Comparison of ENCODE assay signal across 2 cellular contexts in the genomic region with DNA sequence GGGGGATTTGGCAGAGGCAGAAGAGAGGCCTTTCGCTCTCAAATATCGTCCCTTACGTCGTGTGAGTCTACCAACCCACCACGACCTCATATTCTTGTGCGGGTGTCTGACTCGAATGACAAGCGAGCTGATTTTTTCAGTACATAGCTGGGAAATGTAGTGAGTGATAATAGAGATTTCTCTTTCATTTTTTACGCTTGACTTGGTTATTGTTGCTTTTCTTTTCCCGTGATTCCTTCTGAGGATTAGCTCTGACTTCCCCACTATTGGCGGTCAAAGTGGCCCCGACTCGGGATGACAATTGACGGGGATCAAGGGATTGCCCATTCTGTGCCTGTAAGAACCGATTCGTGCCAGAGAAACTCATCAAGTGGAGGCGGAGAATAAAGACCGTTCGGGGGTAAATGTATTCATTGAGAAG.
TF ChIP-seq lines count a peak whose summit lies in the region.

No MANE protein-coding gene starts in this region.

TF ChIP-seq in IMR-90, 13 proteins besides CTCF, POLR2A, EP300 and RAD21 (continued from another document):
- TF ChIP-seq NFE2L2 (IDR thresholded peaks at IDR 0.05; ENCODE audit: low read depth, low read length) (no peak), RFX5 (IDR thresholded peaks at IDR 0.05; ENCODE audit: low read depth, low read length) (no peak), CEBPB (IDR thresholded peaks at IDR 0.05; ENCODE audit: low read depth, low read length) (no peak), RCOR1 (IDR thresholded peaks at IDR 0.05; ENCODE audit: insufficient replicate concordance, low read length) (no peak), MAFK (IDR thresholded peaks at IDR 0.05; ENCODE audit: low read depth, low read length) (no peak), BHLHE40 (IDR thresholded peaks at IDR 0.05; ENCODE audit: low read depth, low read length) (no peak), MAZ (IDR thresholded peaks at IDR 0.05; ENCODE audit: borderline replicate concordance, low read depth, low read length) (no peak), FOS (IDR thresholded peaks at IDR 0.05; ENCODE audit: low read depth, low read length) (no peak), MXI1 (IDR thresholded peaks at IDR 0.05; ENCODE audit: borderline replicate concordance, low read depth, low read length) (no peak), SMC3 (IDR thresholded peaks at IDR 0.05; ENCODE audit: low read depth, low read length) (no peak)
- TF ChIP-seq, protein P1, sequence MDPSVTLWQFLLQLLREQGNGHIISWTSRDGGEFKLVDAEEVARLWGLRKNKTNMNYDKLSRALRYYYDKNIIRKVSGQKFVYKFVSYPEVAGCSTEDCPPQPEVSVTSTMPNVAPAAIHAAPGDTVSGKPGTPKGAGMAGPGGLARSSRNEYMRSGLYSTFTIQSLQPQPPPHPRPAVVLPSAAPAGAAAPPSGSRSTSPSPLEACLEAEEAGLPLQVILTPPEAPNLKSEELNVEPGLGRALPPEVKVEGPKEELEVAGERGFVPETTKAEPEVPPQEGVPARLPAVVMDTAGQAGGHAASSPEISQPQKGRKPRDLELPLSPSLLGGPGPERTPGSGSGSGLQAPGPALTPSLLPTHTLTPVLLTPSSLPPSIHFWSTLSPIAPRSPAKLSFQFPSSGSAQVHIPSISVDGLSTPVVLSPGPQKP (IDR thresholded peaks at IDR 0.05; ENCODE audit: borderline replicate concordance, low read depth, low read length): no peak

TF ChIP-seq in neural cell, 6 proteins besides CTCF, POLR2A, EP300 and RAD21 (continued from another document):
- TF ChIP-seq, protein P2, sequence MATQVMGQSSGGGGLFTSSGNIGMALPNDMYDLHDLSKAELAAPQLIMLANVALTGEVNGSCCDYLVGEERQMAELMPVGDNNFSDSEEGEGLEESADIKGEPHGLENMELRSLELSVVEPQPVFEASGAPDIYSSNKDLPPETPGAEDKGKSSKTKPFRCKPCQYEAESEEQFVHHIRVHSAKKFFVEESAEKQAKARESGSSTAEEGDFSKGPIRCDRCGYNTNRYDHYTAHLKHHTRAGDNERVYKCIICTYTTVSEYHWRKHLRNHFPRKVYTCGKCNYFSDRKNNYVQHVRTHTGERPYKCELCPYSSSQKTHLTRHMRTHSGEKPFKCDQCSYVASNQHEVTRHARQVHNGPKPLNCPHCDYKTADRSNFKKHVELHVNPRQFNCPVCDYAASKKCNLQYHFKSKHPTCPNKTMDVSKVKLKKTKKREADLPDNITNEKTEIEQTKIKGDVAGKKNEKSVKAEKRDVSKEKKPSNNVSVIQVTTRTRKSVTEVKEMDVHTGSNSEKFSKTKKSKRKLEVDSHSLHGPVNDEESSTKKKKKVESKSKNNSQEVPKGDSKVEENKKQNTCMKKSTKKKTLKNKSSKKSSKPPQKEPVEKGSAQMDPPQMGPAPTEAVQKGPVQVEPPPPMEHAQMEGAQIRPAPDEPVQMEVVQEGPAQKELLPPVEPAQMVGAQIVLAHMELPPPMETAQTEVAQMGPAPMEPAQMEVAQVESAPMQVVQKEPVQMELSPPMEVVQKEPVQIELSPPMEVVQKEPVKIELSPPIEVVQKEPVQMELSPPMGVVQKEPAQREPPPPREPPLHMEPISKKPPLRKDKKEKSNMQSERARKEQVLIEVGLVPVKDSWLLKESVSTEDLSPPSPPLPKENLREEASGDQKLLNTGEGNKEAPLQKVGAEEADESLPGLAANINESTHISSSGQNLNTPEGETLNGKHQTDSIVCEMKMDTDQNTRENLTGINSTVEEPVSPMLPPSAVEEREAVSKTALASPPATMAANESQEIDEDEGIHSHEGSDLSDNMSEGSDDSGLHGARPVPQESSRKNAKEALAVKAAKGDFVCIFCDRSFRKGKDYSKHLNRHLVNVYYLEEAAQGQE (IDR thresholded peaks at IDR 0.05; ENCODE audit: borderline replicate concordance): no peak
